2 cellular contexts compared by ENCODE assay signal in genomic region chr7:101172005-101172853, GRCh38.
TF ChIP-seq lines count a peak whose summit lies in the region.

No MANE protein-coding gene starts in this region.

TF ChIP-seq in GM12878, 131 proteins besides CTCF, POLR2A, EP300 and RAD21:
- TF ChIP-seq PAX5 (IDR thresholded peaks at IDR 0.05; ENCODE audit: borderline replicate concordance, low read depth, low read length): peak; percentile 59; the same call in 1 of the 2 replicates
- TF ChIP-seq SUZ12 (IDR thresholded peaks at IDR 0.05; ENCODE audit: unreplicated experiment): peak; percentile 73
- TF ChIP-seq TCF12 (IDR thresholded peaks at IDR 0.05; ENCODE audit: low read depth, low read length): 0 out of 2 replicates have a peak, but pooled peaks have one; percentile 18
- no peak for TF ChIP-seq LARP7 (IDR thresholded peaks at IDR 0.05)
- no peak for TF ChIP-seq IKZF2 (IDR thresholded peaks at IDR 0.05)
- TF ChIP-seq TCF3 (IDR thresholded peaks at IDR 0.05; ENCODE audit: borderline replicate concordance, insufficient read depth, low read depth, low read length): peak; percentile 73; the same call in 1 of the 2 replicates

TF ChIP-seq in neural cell, 6 proteins besides CTCF, POLR2A, EP300 and RAD21:
- TF ChIP-seq POLR2AphosphoS5 (IDR thresholded peaks at IDR 0.05) (peak; percentile 16), MXI1 (conservative IDR thresholded peaks at IDR 0.05; ENCODE audit: poor library complexity, severe bottlenecking) (peak; percentile 26)
- TF ChIP-seq, protein P1, sequence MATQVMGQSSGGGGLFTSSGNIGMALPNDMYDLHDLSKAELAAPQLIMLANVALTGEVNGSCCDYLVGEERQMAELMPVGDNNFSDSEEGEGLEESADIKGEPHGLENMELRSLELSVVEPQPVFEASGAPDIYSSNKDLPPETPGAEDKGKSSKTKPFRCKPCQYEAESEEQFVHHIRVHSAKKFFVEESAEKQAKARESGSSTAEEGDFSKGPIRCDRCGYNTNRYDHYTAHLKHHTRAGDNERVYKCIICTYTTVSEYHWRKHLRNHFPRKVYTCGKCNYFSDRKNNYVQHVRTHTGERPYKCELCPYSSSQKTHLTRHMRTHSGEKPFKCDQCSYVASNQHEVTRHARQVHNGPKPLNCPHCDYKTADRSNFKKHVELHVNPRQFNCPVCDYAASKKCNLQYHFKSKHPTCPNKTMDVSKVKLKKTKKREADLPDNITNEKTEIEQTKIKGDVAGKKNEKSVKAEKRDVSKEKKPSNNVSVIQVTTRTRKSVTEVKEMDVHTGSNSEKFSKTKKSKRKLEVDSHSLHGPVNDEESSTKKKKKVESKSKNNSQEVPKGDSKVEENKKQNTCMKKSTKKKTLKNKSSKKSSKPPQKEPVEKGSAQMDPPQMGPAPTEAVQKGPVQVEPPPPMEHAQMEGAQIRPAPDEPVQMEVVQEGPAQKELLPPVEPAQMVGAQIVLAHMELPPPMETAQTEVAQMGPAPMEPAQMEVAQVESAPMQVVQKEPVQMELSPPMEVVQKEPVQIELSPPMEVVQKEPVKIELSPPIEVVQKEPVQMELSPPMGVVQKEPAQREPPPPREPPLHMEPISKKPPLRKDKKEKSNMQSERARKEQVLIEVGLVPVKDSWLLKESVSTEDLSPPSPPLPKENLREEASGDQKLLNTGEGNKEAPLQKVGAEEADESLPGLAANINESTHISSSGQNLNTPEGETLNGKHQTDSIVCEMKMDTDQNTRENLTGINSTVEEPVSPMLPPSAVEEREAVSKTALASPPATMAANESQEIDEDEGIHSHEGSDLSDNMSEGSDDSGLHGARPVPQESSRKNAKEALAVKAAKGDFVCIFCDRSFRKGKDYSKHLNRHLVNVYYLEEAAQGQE (IDR thresholded peaks at IDR 0.05; ENCODE audit: borderline replicate concordance): no peak
